ENCODE assay signal across 8 cellular contexts in the genomic region with DNA sequence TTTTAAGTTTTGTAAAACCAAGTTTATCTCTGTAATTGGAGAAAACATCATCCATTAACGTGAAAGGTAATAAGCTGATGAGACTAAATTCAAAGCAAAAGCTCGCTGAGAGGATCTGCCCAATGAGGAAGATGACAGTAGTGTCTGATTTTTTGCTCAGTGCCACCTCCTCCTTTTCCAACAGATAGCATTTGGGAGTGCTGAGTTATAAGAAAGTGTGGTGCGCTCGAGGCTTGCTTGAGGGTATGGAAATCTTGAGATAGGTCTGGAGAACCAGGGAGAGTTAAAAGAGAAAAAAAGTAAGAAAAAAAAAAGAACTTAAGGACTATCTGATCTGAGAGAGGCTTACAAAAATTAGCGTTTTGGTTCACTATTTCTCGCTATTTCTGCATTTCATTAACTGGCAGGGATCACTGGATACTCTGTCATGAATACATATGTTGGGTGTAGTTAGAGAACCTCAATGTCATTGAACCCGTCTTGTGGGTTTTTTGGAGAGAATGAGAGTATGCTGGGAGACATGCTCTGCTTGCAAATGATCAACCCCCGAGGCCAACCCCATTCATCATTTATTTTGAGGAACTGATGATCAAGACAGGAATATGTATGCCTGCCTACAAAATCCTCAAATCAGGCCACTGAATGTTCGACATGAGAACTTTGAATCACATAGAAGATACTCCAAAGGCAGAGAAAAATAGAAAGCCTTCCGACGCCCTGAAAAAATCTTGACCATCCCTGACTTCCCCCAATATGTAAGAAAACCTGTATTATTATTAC. TPM values are rescaled to one million over a fixed set of nuclear protein-coding genes. Genes with fewer than 3 reads are reported as not detected.
DNase-seq lines count a peak whose midpoint lies in the region; ATAC-seq and TF ChIP-seq lines count a peak whose summit lies in the region.

No MANE protein-coding gene starts in this region.

- H3K9me3 ChIP-seq in Peyer's patch (no peaks in the 10 kb centered on the region), esophagus squamous epithelium (no peaks in the 10 kb centered on the region)

- H3K27ac ChIP-seq in Peyer's patch (peak overlapping the region in 3 of 4 donors; percentile 80 to 91 (median 90)), esophagus squamous epithelium (peak overlapping the region; percentile 89 to 96 (median 92)), rectal smooth muscle tissue (ENCODE audit: low read depth, low read length) (peak overlapping the region; percentile 93)

- H3K9ac ChIP-seq in rectal smooth muscle tissue (ENCODE audit: low read length): no peak overlapping the region

- DNase-seq in GM12864 (ENCODE audit: low read depth) (no peak), Peyer's patch (no peak), esophagus squamous epithelium (lab: John Stamatoyannopoulos, UW) (no peak), epidermal melanocyte (ENCODE audit: insufficient read length, low spot score) (no peak), OCI-M2 (lab: John Stamatoyannopoulos, UW; ENCODE audit: unreplicated experiment) (no peak), NCI-H2107 (lab: John Stamatoyannopoulos, UW) (no peak)

- peak overlapping the region; percentile 90 for H3K4me3 ChIP-seq in GM12864 (ENCODE audit: low read depth, low read length)
- H3K4me3 ChIP-seq in Peyer's patch: peak overlapping the region; percentile 68 to 90 (median 78)
- H3K4me3 ChIP-seq in esophagus squamous epithelium: peak overlapping the region; percentile 76 to 92 (median 81)
- H3K4me3 ChIP-seq in rectal smooth muscle tissue (ENCODE audit: low read length): peak overlapping the region; percentile 70

- H3K4me1 ChIP-seq in Peyer's patch (peaks cover 0 to 10% (median 0%) of the 10 kb centered on the region in 4 donors), esophagus squamous epithelium (peaks cover 5 to 30% (median 7%) of the 10 kb centered on the region in 3 donors), rectal smooth muscle tissue (ENCODE audit: control insufficient read depth, insufficient read depth, low read length) (peaks cover 3% of the 10 kb centered on the region)

- WGBS in esophagus squamous epithelium, 2 donors: 35 to 43% methylated on average over 11 of the region's 11 CpGs

- H3K36me3 ChIP-seq in Peyer's patch (no peaks in the 10 kb centered on the region), esophagus squamous epithelium (no peaks in the 10 kb centered on the region), rectal smooth muscle tissue (ENCODE audit: control insufficient read depth, insufficient read depth, low read length) (no peaks in the 10 kb centered on the region)

- H3K27me3 ChIP-seq in Peyer's patch (no peaks in the 10 kb centered on the region), esophagus squamous epithelium (no peaks in the 10 kb centered on the region), rectal smooth muscle tissue (ENCODE audit: control insufficient read depth, insufficient read depth, low read length) (no peaks in the 10 kb centered on the region)

- ATAC-seq in GM18868 (IDR thresholded peaks at IDR 0.05; ENCODE audit: unreplicated experiment): no peak

- TF ChIP-seq POLR2A in Peyer's patch (IDR thresholded peaks at IDR 0.05): no peak
- TF ChIP-seq POLR2A in esophagus squamous epithelium (IDR thresholded peaks at IDR 0.05): no peak

- no peak for TF ChIP-seq CTCF in GM12864 (IDR thresholded peaks at IDR 0.05; ENCODE audit: low read depth, low read length, missing control alignments)
- TF ChIP-seq CTCF in Peyer's patch (IDR thresholded peaks at IDR 0.05): no peak
- no peak for TF ChIP-seq CTCF in esophagus squamous epithelium (IDR thresholded peaks at IDR 0.05)

- intact Hi-C loops in esophagus squamous epithelium (cut with DNase I): no loop called here

RNA-seq across cellular contexts. Expression of gene USP13, which starts 1.0 kb away (rescaled TPM):
- total RNA-seq in Peyer's patch (10 to 100 TPM in 1 of 4 donors, 1 to 10 TPM in 3; 1.6 to 12.4 (median 5.7) TPM), esophagus squamous epithelium (1 to 10 TPM; 1.5 to 6.5 (median 4.1) TPM)

RNA-seq across cellular contexts. Expression of gene NDUFB5, which starts 47.3 kb away (rescaled TPM):
- total RNA-seq in Peyer's patch (100 to 1,000 TPM in 1 of 4 donors, 10 to 100 TPM in 3; 75.5 to 155 (median 88.7) TPM), esophagus squamous epithelium (100 to 1,000 TPM in 2 of 4 donors, 10 to 100 TPM in 2; 55.9 to 123 (median 95.2) TPM)

RNA-seq across cellular contexts. Expression of gene MRPL47, which starts 47.4 kb away (rescaled TPM):
- total RNA-seq in Peyer's patch (10 to 100 TPM; 11.0 to 20.6 (median 14.6) TPM), esophagus squamous epithelium (10 to 100 TPM; 22.6 to 32.6 (median 28.6) TPM)
